In the genomic region with DNA sequence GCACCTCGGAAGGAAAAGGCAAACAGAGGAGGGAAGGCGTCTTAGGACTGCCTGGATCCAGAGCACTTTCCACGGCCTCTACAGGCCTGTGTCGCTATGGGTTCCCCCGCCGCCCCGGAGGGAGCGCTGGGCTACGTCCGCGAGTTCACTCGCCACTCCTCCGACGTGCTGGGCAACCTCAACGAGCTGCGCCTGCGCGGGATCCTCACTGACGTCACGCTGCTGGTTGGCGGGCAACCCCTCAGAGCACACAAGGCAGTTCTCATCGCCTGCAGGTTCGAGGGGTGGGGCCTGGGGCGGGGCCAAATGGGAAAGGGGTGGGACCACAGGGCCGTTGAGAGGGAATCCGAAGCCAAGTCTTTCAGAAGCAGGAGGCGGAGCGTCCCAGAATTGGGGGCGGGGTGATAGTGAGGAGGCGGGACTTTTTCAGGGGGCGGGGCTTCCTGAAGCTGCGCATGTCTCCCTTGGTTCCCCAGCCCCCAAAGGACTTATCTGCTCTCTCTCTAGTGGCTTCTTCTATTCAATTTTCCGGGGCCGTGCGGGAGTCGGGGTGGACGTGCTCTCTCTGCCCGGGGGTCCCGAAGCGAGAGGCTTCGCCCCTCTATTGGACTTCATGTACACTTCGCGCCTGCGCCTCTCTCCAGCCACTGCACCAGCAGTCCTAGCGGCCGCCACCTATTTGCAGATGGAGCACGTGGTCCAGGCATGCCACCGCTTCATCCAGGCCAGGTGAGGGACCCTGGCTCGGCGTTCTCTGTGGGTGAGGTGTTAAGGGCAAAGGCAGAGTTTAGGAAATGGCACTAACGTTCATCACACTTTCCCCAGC, we compare ENCODE assay signal across 9 cellular contexts. TPM values are rescaled to one million over a fixed set of nuclear protein-coding genes. Genes with fewer than 3 reads are reported as not detected.
DNase-seq lines count a peak whose midpoint lies in the region; ATAC-seq and TF ChIP-seq lines count a peak whose summit lies in the region.
"Had no signal": no experiment of that assay in that cellular context is flagged by ENCODE, and none has a peak within 500 bp of the region (broad histone marks: within the 10 kb centered on the region; RNA-seq: fewer than 3 reads in every experiment).

No MANE protein-coding gene starts in this region.

- no peak overlapping the region for H2BK15ac ChIP-seq in mesendoderm (replicated peaks; ENCODE audit: low read depth)

- DNase-seq in GM13977 (ENCODE audit: low spot score) (peak; percentile 95), NCI-H526 treated with DMSO at 0.1 percent for 48 hours (lab: John Stamatoyannopoulos, UW) (peak; percentile 51), activated T-cell treated with anti-CD3 and anti-CD28 coated beads for 1 hour (ENCODE audit: low read depth) (peak; percentile 87), epithelial cell of esophagus (ENCODE audit: low read depth) (peak; percentile 88), mesendoderm (peak; percentile 99), NCI-H2107 (lab: John Stamatoyannopoulos, UW) (no peak)
- peak; percentile 84 for DNase-seq in stimulated activated CD8-positive, alpha-beta memory T cell treated with anti-CD3 and anti-CD28 coated beads, Interleukin-12 subunit alpha, Interleukin-12 subunit beta, amount 100 ng/mL, for 24 hours (ENCODE audit: extremely low read depth)

- no CpG with 5 or more reads among the region's 51 CpGs for WGBS in mesendoderm (ENCODE audit: extremely low coverage, insufficient coverage, low lambda C conversion rate)

- H3K18ac ChIP-seq in mesendoderm (ENCODE audit: low read length): no peak overlapping the region

- peaks cover 5% of the 10 kb centered on the region for H3K4me1 ChIP-seq in mesendoderm (ENCODE audit: control insufficient read depth, low read depth, low read length)

- peak overlapping the region; percentile 96 for H3K4me2 ChIP-seq in mesendoderm (ENCODE audit: low read length)

- no peaks in the 10 kb centered on the region for H3K79me2 ChIP-seq in mesendoderm (ENCODE audit: control insufficient read depth, insufficient read depth, low read length)

- no peak overlapping the region for H2BK120ac ChIP-seq in mesendoderm (ENCODE audit: low read depth, low read length)

- H3K4ac ChIP-seq in mesendoderm (ENCODE audit: low read depth, low read length): no peak overlapping the region

- no peaks in the 10 kb centered on the region for H3K36me3 ChIP-seq in mesendoderm (ENCODE audit: control insufficient read depth, insufficient read depth, low read length)
- H3K36me3 ChIP-seq: SJSA1 had no signal

- no peak overlapping the region for H3K23ac ChIP-seq in mesendoderm (ENCODE audit: low read length)

- no peak overlapping the region for H3K27ac ChIP-seq in mesendoderm (ENCODE audit: low read depth, low read length)
- H3K27ac ChIP-seq: SJSA1 had no signal

- peak overlapping the region; percentile 87 for H3K9ac ChIP-seq in mesendoderm (ENCODE audit: low read length)

- no peak for ATAC-seq in GM18868 (IDR thresholded peaks at IDR 0.05; ENCODE audit: unreplicated experiment)

- in situ Hi-C loops in GM13977 (cut with MboI; ENCODE audit: low pct_unique_long_range_greater_than_20kb, low sequenced_read_pairs, unreplicated experiment): no loop called here

- peak overlapping the region; percentile 25 for H3K4me3 ChIP-seq in epithelial cell of esophagus (ENCODE audit: low read length)
- peak overlapping the region; percentile 63 for H3K4me3 ChIP-seq in mesendoderm (ENCODE audit: low read length)
- H3K4me3 ChIP-seq: SJSA1 had no signal

- no peak overlapping the region for H2AK5ac ChIP-seq in mesendoderm (ENCODE audit: low read length)

- peak overlapping the region; percentile 91 for H3K56ac ChIP-seq in mesendoderm (ENCODE audit: low read length)

- H3K27me3 ChIP-seq in mesendoderm (ENCODE audit: insufficient read depth, low read length, poor library complexity): no peaks in the 10 kb centered on the region
- H3K27me3 ChIP-seq: SJSA1 had no signal

- peak overlapping the region; percentile 65 for H4K5ac ChIP-seq in mesendoderm (ENCODE audit: low read length)

- H4K8ac ChIP-seq in mesendoderm (ENCODE audit: low read depth, low read length): no peak overlapping the region

- H3K79me1 ChIP-seq in mesendoderm (ENCODE audit: low read length): no peaks in the 10 kb centered on the region

- TF ChIP-seq CTCF in GM13977 (IDR thresholded peaks at IDR 0.05; ENCODE audit: extremely low read depth, insufficient read depth, missing control alignments) (no peak), epithelial cell of esophagus (IDR thresholded peaks at IDR 0.05; ENCODE audit: insufficient read depth, low read depth, low read length, missing control alignments) (no peak)

- no peak overlapping the region for H2BK5ac ChIP-seq in mesendoderm (ENCODE audit: low read length)

RNA-seq across cellular contexts. Expression of a gene that starts 0.9 kb away (rescaled TPM):
- 0.87 TPM for polyA plus RNA-seq in mesendoderm (2013, experiment 1 of 2)
- 1.1 TPM for polyA plus RNA-seq in mesendoderm (2013, experiment 2 of 2)

RNA-seq across cellular contexts. Expression of a gene that starts 11.4 kb away (rescaled TPM):
- polyA plus RNA-seq in mesendoderm (2013, experiment 1 of 2): 250 TPM
- 245 TPM for polyA plus RNA-seq in mesendoderm (2013, experiment 2 of 2)

RNA-seq across cellular contexts. Expression of a gene that starts 12.0 kb away (rescaled TPM):
- polyA plus RNA-seq in mesendoderm (2013, experiment 1 of 2): 5.8 TPM
- polyA plus RNA-seq in mesendoderm (2013, experiment 2 of 2): 5.3 TPM

RNA-seq across cellular contexts. Expression of a gene that starts 20.1 kb away (rescaled TPM):
- polyA plus RNA-seq in mesendoderm (2013, experiment 1 of 2): 0.06 TPM
- 0.03 TPM for polyA plus RNA-seq in mesendoderm (2013, experiment 2 of 2)

RNA-seq across cellular contexts. Expression of a gene that starts 27.9 kb away (rescaled TPM):
- 0.95 TPM for polyA plus RNA-seq in mesendoderm (2013, experiment 1 of 2)
- 0.87 TPM for polyA plus RNA-seq in mesendoderm (2013, experiment 2 of 2)
